Comparison of ENCODE assay signal across 9 cellular contexts in genomic region chr9:33415152-33416038, GRCh38. TPM values are rescaled to one million over a fixed set of nuclear protein-coding genes. Genes with fewer than 3 reads are reported as not detected.
DNase-seq lines count a peak whose midpoint lies in the region; ATAC-seq and FAIRE-seq lines count a peak whose summit lies in the region.
"Had no signal": no experiment of that assay in that cellular context is flagged by ENCODE, and none has a peak within 500 bp of the region (broad histone marks: within the 10 kb centered on the region; RNA-seq: fewer than 3 reads in every experiment).

No MANE protein-coding gene starts in this region.

- H3K27ac ChIP-seq in SJCRH30: no peak overlapping the region

- H3K36me3 ChIP-seq in SJCRH30: no peaks in the 10 kb centered on the region

- intact Hi-C loops in Right ventricle myocardium superior (cut with DNase I): loop anchor here (2.0 kb wide), 1 partner anchor 41 kb away; no protein-coding TSS in a partner anchor

- no peaks in the 10 kb centered on the region; the same call in 1 of the 2 replicates for H3K4me1 ChIP-seq in SJCRH30

- H3K27me3 ChIP-seq in SJCRH30: no peaks in the 10 kb centered on the region

- ATAC-seq in Right ventricle myocardium superior (ENCODE audit: poor library complexity) (peak; percentile 84), GM19467 (IDR thresholded peaks at IDR 0.05; ENCODE audit: unreplicated experiment) (no peak)

- DNase-seq in DMS 273 (lab: John Stamatoyannopoulos, UW; ENCODE audit: unreplicated experiment) (peak; percentile 67), DMS 273 treated with DMSO at 0.1 percent for 48 hours (lab: John Stamatoyannopoulos, UW) (no peak), HTR-8/SVneo (ENCODE audit: insufficient read length, low spot score) (peak; percentile 27), SJCRH30 (peak; percentile 60 to 72), Right ventricle myocardium superior (peak; percentile 89), retina (peak; percentile 35)
- peak; percentile 84 for DNase-seq in activated naive CD4-positive, alpha-beta T cell treated with anti-CD3 and anti-CD28 coated beads, Interleukin-2, amount 50 U/mL, for 16 hours

- H3K4me3 ChIP-seq in SJCRH30: no peak overlapping the region

- FAIRE-seq in HTR-8/SVneo (lab: Jason Lieb, UNC): no peak
- FAIRE-seq: A204.1 had no signal

- H3K9me3 ChIP-seq in SJCRH30 (replicated peaks): no peaks in the 10 kb centered on the region

RNA-seq across cellular contexts. Expression of gene AQP7, which starts 13.0 kb away (rescaled TPM):
- 0.05 and 0.32 TPM in 2 replicates for total RNA-seq in SJCRH30 (2014; rRNA removed; shearing (Covaris generic))
- 155 TPM for total RNA-seq in Right ventricle myocardium superior

RNA-seq across cellular contexts. Expression of gene AQP3, which starts 32.0 kb away (rescaled TPM):
- total RNA-seq in SJCRH30 (2014; rRNA removed; shearing (Covaris generic)): 17.3 and 20.6 TPM in 2 replicates
- total RNA-seq in Right ventricle myocardium superior: 16.3 TPM

RNA-seq across cellular contexts. Expression of gene NOL6, which starts 58.3 kb away (rescaled TPM):
- 27.5 and 29.3 TPM in 2 replicates for total RNA-seq in SJCRH30 (2014; rRNA removed; shearing (Covaris generic))
- total RNA-seq in Right ventricle myocardium superior: 13.0 TPM

Comparison
In these comparisons a context has a peak if more than half of its experiments do, and no peak if none do; other contexts are left out.
1. RNA of gene AQP7, which starts 13.0 kb away (total RNA-seq): 155 TPM in Right ventricle myocardium superior (single experiment); 0.05 to 0.32 TPM in SJCRH30; every median in the first group is over 100 times any median in the second.